In the genomic region with DNA sequence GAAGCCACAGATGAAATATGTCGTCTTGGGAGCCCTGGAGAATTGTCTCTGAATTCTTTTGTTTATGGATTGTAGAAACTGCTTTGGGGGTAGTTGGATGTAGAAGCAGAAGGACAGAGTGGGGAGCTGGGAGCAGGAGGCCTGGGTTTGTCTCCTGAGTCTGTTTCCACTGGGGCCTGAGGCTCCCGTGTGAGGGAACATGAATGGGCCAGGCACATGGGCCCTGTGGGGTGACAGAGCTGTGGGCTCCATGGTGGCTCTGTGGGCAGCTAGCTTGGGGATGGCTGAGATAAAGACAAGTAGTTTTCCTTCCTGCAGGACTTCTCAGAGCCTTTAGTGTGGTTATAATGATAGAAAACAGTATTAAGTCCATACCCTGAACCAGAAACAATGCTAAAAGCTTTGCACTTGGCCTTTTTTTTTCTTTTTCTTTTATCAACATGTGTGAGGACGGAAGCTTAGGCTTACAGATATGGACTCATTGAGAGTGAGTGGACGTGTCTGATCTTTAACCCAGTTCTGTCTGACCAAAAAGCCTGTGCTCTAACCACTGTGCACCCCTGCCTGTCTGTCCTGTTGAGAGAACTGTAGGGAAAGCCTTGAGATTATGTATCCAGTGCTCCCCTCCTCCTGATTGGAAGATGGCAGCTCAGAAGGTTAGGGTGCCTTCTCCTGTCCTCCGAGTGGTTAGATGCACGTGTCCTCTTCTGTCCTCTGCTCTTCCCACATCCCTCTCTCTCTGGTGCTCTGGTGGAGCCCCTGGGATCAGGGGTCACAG, we compare ENCODE assay signal across 9 cellular contexts.
DNase-seq lines count a peak whose midpoint lies in the region; ATAC-seq and TF ChIP-seq lines count a peak whose summit lies in the region.
"Had no signal": no experiment of that assay in that cellular context is flagged by ENCODE, and none has a peak within 500 bp of the region (broad histone marks: within the 10 kb centered on the region; RNA-seq: fewer than 3 reads in every experiment).

No MANE protein-coding gene starts in this region.

- H3K36me3 Mint-ChIP-seq in activated CD4-positive, alpha-beta T cell treated with anti-CD3 and anti-CD28 coated beads for 36 hours (ENCODE audit: low read depth) = no peaks in the 10 kb centered on the region
- no peaks in the 10 kb centered on the region for H3K36me3 Mint-ChIP-seq in activated naive CD8-positive, alpha-beta T cell treated with anti-CD3 and anti-CD28 coated beads for 36 hours

- peak; percentile 30 for DNase-seq in activated CD4-positive, alpha-beta T cell treated with anti-CD3 and anti-CD28 coated beads for 36 hours
- no peak for DNase-seq in activated CD4-positive, alpha-beta T cell treated with anti-CD3 and anti-CD28 coated beads for 4 hours
- DNase-seq in activated naive CD8-positive, alpha-beta T cell treated with anti-CD3 and anti-CD28 coated beads for 36 hours = no peak
- DNase-seq in activated gamma-delta T cell (lab: John Stamatoyannopoulos, UW) = no peak
- DNase-seq in HuH-7 (ENCODE audit: low spot score) = no peak
- no peak for DNase-seq in NCI-H524 (lab: John Stamatoyannopoulos, UW)

- no peak overlapping the region for H3K4me3 ChIP-seq in OCI-LY3 (ENCODE audit: low read length)
- H3K4me3 ChIP-seq in skin epidermis = peak overlapping the region in 5 of 7 experiments; percentile 7 to 17 (median 15)

- no peak for TF ChIP-seq CTCF in OCI-LY3 (IDR thresholded peaks at IDR 0.05; ENCODE audit: low read depth, low read length)

- CTCF ChIA-PET in activated CD4-positive, alpha-beta T cell treated with anti-CD3 and anti-CD28 coated beads for 36 hours (lab: Charles Lee) = interaction anchor here (0.6 to 3.3 kb wide), 19 partner anchors 8 to 890 kb away, joined by 3 to 17 read pairs (median 3); no protein-coding TSS in a partner anchor

- no peaks in the 10 kb centered on the region for H3K27me3 Mint-ChIP-seq in activated CD4-positive, alpha-beta T cell treated with anti-CD3 and anti-CD28 coated beads for 36 hours
- peaks cover 6% of the 10 kb centered on the region for H3K27me3 Mint-ChIP-seq in activated naive CD8-positive, alpha-beta T cell treated with anti-CD3 and anti-CD28 coated beads for 36 hours

- no peak overlapping the region for H3K4me2 ChIP-seq in OCI-LY3 (ENCODE audit: low read length)

- H3K9me3 ChIP-seq in OCI-LY3 (ENCODE audit: insufficient read depth, low read length) = no peaks in the 10 kb centered on the region
- H3K9me3 ChIP-seq: thoracic aorta had no signal

- H3K4me3 Mint-ChIP-seq in activated CD4-positive, alpha-beta T cell treated with anti-CD3 and anti-CD28 coated beads for 36 hours = peak overlapping the region; percentile 71
- H3K4me3 Mint-ChIP-seq in activated naive CD8-positive, alpha-beta T cell treated with anti-CD3 and anti-CD28 coated beads for 36 hours = peak overlapping the region; percentile 71

- H3K4me1 ChIP-seq in OCI-LY3 (ENCODE audit: low read length) = 0 out of 2 replicates have a peak, but pooled peaks cover 2% of the 10 kb centered on the region

- H3K27me3 ChIP-seq in OCI-LY3 (ENCODE audit: low read depth, low read length) = peaks cover 30% of the 10 kb centered on the region

- H3K4me1 Mint-ChIP-seq in activated CD4-positive, alpha-beta T cell treated with anti-CD3 and anti-CD28 coated beads for 36 hours = peaks cover 44% of the 10 kb centered on the region
- H3K4me1 Mint-ChIP-seq in activated naive CD8-positive, alpha-beta T cell treated with anti-CD3 and anti-CD28 coated beads for 36 hours = peaks cover 37% of the 10 kb centered on the region

- H3K27ac Mint-ChIP-seq in activated CD4-positive, alpha-beta T cell treated with anti-CD3 and anti-CD28 coated beads for 36 hours = peak overlapping the region; percentile 91
- H3K27ac Mint-ChIP-seq in activated naive CD8-positive, alpha-beta T cell treated with anti-CD3 and anti-CD28 coated beads for 36 hours = peak overlapping the region; percentile 14

- H3K79me2 ChIP-seq in OCI-LY3 (ENCODE audit: low read length) = no peaks in the 10 kb centered on the region

- peak overlapping the region; percentile 98; the same call in 1 of the 2 replicates for H2AFZ ChIP-seq in OCI-LY3 (ENCODE audit: low read depth, low read length)

- no peaks in the 10 kb centered on the region for H4K20me1 ChIP-seq in OCI-LY3 (ENCODE audit: insufficient read depth, low read length)

- intact Hi-C loops in activated CD4-positive, alpha-beta T cell treated with anti-CD3 and anti-CD28 coated beads for 36 hours (cut with DNase I, micrococcal nuclease) = loop anchor here (1.0 to 10.0 kb wide), 10 partner anchors 78 to 1208 kb away; partner anchors contain the start of genes FAM217B (in 1 of the 2) and PPP1R3D (in 1 of the 2)

- no peak for ATAC-seq in activated CD4-positive, alpha-beta T cell treated with anti-CD3 and anti-CD28 coated beads for 36 hours

- H3K9ac ChIP-seq in OCI-LY3 (ENCODE audit: low read length) = no peak overlapping the region

- H3K9me3 Mint-ChIP-seq in activated CD4-positive, alpha-beta T cell treated with anti-CD3 and anti-CD28 coated beads for 36 hours (ENCODE audit: low read depth) = no peaks in the 10 kb centered on the region
- no peaks in the 10 kb centered on the region for H3K9me3 Mint-ChIP-seq in activated naive CD8-positive, alpha-beta T cell treated with anti-CD3 and anti-CD28 coated beads for 36 hours

- POLR2A ChIA-PET in activated CD4-positive, alpha-beta T cell treated with anti-CD3 and anti-CD28 coated beads for 36 hours (lab: Charles Lee) = interaction anchor here (0.7 kb wide), 1 partner anchor 26 kb away, joined by 3 read pairs; no protein-coding TSS in a partner anchor

- no peaks in the 10 kb centered on the region for H3K36me3 ChIP-seq in OCI-LY3 (replicated peaks; ENCODE audit: low read depth, low read length)
- H3K36me3 ChIP-seq: thoracic aorta had no signal

- H3K27ac ChIP-seq in OCI-LY3 (ENCODE audit: low read length) (no peak overlapping the region), skin epidermis (peak overlapping the region in 14 of 21 experiments; percentile 2 to 81 (median 36))
- H3K27ac ChIP-seq: thoracic aorta had no signal
